ENCODE assay signal across 28 cellular contexts in the genomic region with DNA sequence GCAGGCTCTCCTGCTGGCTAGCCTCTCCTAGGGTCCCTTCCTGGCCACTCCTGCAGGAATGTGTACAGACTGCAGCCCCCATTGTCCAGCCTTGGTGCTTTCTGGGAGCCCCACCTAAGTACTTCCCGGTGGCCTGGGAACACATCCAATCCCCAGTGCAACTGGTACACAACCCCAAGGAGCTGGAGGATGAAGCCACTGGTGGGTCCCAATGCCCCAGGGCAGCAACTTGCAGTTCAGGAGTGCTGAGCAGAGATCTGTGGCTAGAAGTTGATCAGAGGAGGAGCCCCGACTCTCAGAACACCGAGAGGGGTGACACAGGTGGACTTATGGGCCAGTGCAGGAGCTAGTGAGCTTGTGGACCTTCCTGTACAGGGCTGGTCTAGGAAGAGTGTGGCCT.
"Had no signal": no experiment of that assay in that cellular context is flagged by ENCODE, and none has a peak within 500 bp of the region (broad histone marks: within the 10 kb centered on the region; RNA-seq: fewer than 3 reads in every experiment).

No MANE protein-coding gene starts in this region.

- DNase-seq: activated CD4-positive, alpha-beta memory T cell treated with anti-CD3 and anti-CD28 coated beads, Interleukin-2, amount 10 ng/mL, durations not matched to agents 7 days and 5 days; activated CD4-positive, alpha-beta T cell treated with anti-CD3 and anti-CD28 coated beads for 1 hour; activated CD4-positive, alpha-beta T cell treated with anti-CD3 and anti-CD28 coated beads for 48 hours; activated CD4-positive, CD25-positive, alpha-beta regulatory T cell; activated CD8-positive, alpha-beta memory T cell treated with anti-CD3 and anti-CD28 coated beads for 24 hours; activated CD8-positive, alpha-beta memory T cell treated with anti-CD3 and anti-CD28 coated beads, Interleukin-2, amount 10 ng/mL, durations not matched to agents 7 days and 5 days; activated CD8-positive, alpha-beta memory T cell treated with anti-CD3 and anti-CD28 coated beads, Interleukin-2, amount 50 U/mL, for 48 hours; activated effector memory CD4-positive, alpha-beta T cell treated with anti-CD3 and anti-CD28 coated beads, Interleukin-2, amount 50 U/mL, for 16 hours; activated naive CD4-positive, alpha-beta T cell; activated naive CD4-positive, alpha-beta T cell treated with anti-CD3 and anti-CD28 coated beads, Interleukin-2, amount 50 U/mL, for 16 hours; activated naive CD8-positive, alpha-beta T cell treated with anti-CD3 and anti-CD28 coated beads for 36 hours; activated T-cell treated with anti-CD3 and anti-CD28 coated beads, Interleukin-2, amount 50 U/mL, for 72 hours; amniotic stem cell; brain microvascular endothelial cell; Karpas-422; KBM-7; NCI-H1092; NCI-H1436 treated with DMSO at 0.1 percent for 48 hours; NCI-H1694 treated with DMSO at 0.1 percent for 48 hours; NCI-H2029; NCI-H510A; NCI-H526; NCI-H748 treated with DMSO at 0.1 percent for 48 hours; OCI-M1; T1000; WERI-Rb-1 had no signal

- ATAC-seq: activated CD8-positive, alpha-beta memory T cell treated with anti-CD3 and anti-CD28 coated beads, Interleukin-2, amount 10 ng/mL, durations not matched to agents 7 days and 5 days; activated T-cell treated with anti-CD3 and anti-CD28 coated beads, Interleukin-2, amount 50 U/mL, for 72 hours; activated T-helper 17 cell treated with anti-CD3 and anti-CD28 coated beads, Interleukin-2, amount 50 U/mL, for 72 hours had no signal

- H3K27ac Mint-ChIP-seq: activated CD4-positive, alpha-beta memory T cell treated with anti-CD3 and anti-CD28 coated beads, Interleukin-2, amount 10 ng/mL, durations not matched to agents 7 days and 5 days; activated CD8-positive, alpha-beta memory T cell treated with anti-CD3 and anti-CD28 coated beads, Interleukin-2, amount 10 ng/mL, durations not matched to agents 7 days and 5 days; activated naive CD8-positive, alpha-beta T cell treated with anti-CD3 and anti-CD28 coated beads for 36 hours; activated T-cell treated with anti-CD3 and anti-CD28 coated beads, Interleukin-2, amount 50 U/mL, for 72 hours; activated T-helper 17 cell treated with anti-CD3 and anti-CD28 coated beads, Interleukin-2, amount 50 U/mL, for 72 hours had no signal

- H3K27ac ChIP-seq: brain microvascular endothelial cell, WERI-Rb-1 had no signal

- H3K4me1 Mint-ChIP-seq: activated CD8-positive, alpha-beta memory T cell treated with anti-CD3 and anti-CD28 coated beads, Interleukin-2, amount 10 ng/mL, durations not matched to agents 7 days and 5 days; activated naive CD8-positive, alpha-beta T cell treated with anti-CD3 and anti-CD28 coated beads for 36 hours; activated T-helper 17 cell treated with anti-CD3 and anti-CD28 coated beads, Interleukin-2, amount 50 U/mL, for 72 hours had no signal

- H3K36me3 ChIP-seq: brain microvascular endothelial cell, WERI-Rb-1 had no signal

- H3K4me3 Mint-ChIP-seq: activated CD4-positive, alpha-beta memory T cell treated with anti-CD3 and anti-CD28 coated beads, Interleukin-2, amount 10 ng/mL, durations not matched to agents 7 days and 5 days; activated CD8-positive, alpha-beta memory T cell treated with anti-CD3 and anti-CD28 coated beads, Interleukin-2, amount 10 ng/mL, durations not matched to agents 7 days and 5 days; activated naive CD8-positive, alpha-beta T cell treated with anti-CD3 and anti-CD28 coated beads for 36 hours; activated T-cell treated with anti-CD3 and anti-CD28 coated beads, Interleukin-2, amount 50 U/mL, for 72 hours; activated T-helper 17 cell treated with anti-CD3 and anti-CD28 coated beads, Interleukin-2, amount 50 U/mL, for 72 hours; central memory CD8-positive, alpha-beta T cell had no signal

- H3K36me3 Mint-ChIP-seq: activated CD8-positive, alpha-beta memory T cell treated with anti-CD3 and anti-CD28 coated beads, Interleukin-2, amount 10 ng/mL, durations not matched to agents 7 days and 5 days had no signal

- H3K27me3 ChIP-seq: brain microvascular endothelial cell had no signal

- H3K27me3 Mint-ChIP-seq: activated CD4-positive, alpha-beta memory T cell treated with anti-CD3 and anti-CD28 coated beads, Interleukin-2, amount 10 ng/mL, durations not matched to agents 7 days and 5 days; activated CD8-positive, alpha-beta memory T cell treated with anti-CD3 and anti-CD28 coated beads, Interleukin-2, amount 10 ng/mL, durations not matched to agents 7 days and 5 days; activated naive CD8-positive, alpha-beta T cell treated with anti-CD3 and anti-CD28 coated beads for 36 hours; activated T-helper 17 cell treated with anti-CD3 and anti-CD28 coated beads, Interleukin-2, amount 50 U/mL, for 72 hours; central memory CD8-positive, alpha-beta T cell had no signal
